Comparison of ENCODE assay signal across 20 cellular contexts in the genomic region with DNA sequence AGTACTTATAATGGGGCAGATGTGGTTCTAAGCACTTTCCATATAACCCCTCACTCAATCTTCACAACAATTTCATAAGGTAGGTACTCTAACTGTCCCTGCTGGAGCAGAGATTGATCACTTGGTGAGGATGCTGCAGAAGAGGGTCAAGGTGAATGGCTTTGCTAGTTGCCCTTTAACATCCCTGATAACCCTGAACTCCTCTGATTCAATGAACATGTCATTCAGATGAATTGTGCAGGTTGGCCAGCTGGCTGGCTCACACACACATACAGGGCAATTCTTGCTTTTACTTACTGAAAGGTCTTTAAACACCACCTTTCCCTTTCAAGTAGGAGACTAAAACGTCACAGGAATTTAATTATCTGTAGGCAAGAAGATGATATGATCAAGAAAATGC.
DNase-seq lines count a peak whose midpoint lies in the region; ATAC-seq and TF ChIP-seq lines count a peak whose summit lies in the region.
"Had no signal": no experiment of that assay in that cellular context is flagged by ENCODE, and none has a peak within 500 bp of the region (broad histone marks: within the 10 kb centered on the region; RNA-seq: fewer than 3 reads in every experiment).

No MANE protein-coding gene starts in this region.

- no peak for TF ChIP-seq CTCF in CD4-positive, alpha-beta T cell (IDR thresholded peaks at IDR 0.05)

- no peaks in the 10 kb centered on the region for H3K27me3 ChIP-seq in CD4-positive, alpha-beta T cell (ENCODE audit: control insufficient read depth, insufficient read depth, low read length)
- no peaks in the 10 kb centered on the region for H3K27me3 ChIP-seq in naive thymus-derived CD4-positive, alpha-beta T cell (ENCODE audit: control insufficient read depth in 2 of 2, insufficient read depth in 2 of 2, low read length in 2 of 2)
- H3K27me3 ChIP-seq: BLaER1 had no signal

- ATAC-seq in activated CD4-positive, alpha-beta T cell treated with anti-CD3 and anti-CD28 coated beads for 36 hours: peak; percentile 33
- peak in 1 of 2 donors; percentile 21 for ATAC-seq in activated T-cell treated with anti-CD3 and anti-CD28 coated beads, Interleukin-2, amount 50 U/mL, for 72 hours (replicated peaks in 1 of 2)
- no peak for ATAC-seq in CD4-positive, alpha-beta T cell (ENCODE audit: poor library complexity)
- no peak for ATAC-seq in naive thymus-derived CD4-positive, alpha-beta T cell
- ATAC-seq: GM23338, HCT116 had no signal

- H3K27me3 Mint-ChIP-seq in activated CD4-positive, alpha-beta T cell treated with anti-CD3 and anti-CD28 coated beads for 36 hours: no peaks in the 10 kb centered on the region
- H3K27me3 Mint-ChIP-seq in activated CD4-positive, alpha-beta T cell treated with anti-CD3 and anti-CD28 coated beads, Interleukin-2, amount 10 ng/mL, durations not matched to agents 7 days and 5 days: no peaks in the 10 kb centered on the region
- H3K27me3 Mint-ChIP-seq in activated T-cell treated with anti-CD3 and anti-CD28 coated beads, Interleukin-2, amount 50 U/mL, for 72 hours (ENCODE audit: low read depth): no peaks in the 10 kb centered on the region
- no peaks in the 10 kb centered on the region for H3K27me3 Mint-ChIP-seq in CD4-positive, alpha-beta T cell
- no peaks in the 10 kb centered on the region for H3K27me3 Mint-ChIP-seq in naive thymus-derived CD4-positive, alpha-beta T cell
- H3K27me3 Mint-ChIP-seq: B cell; CD4-positive, CD25-positive, alpha-beta regulatory T cell had no signal

- no peak overlapping the region for H3K4me3 Mint-ChIP-seq in activated CD4-positive, alpha-beta T cell treated with anti-CD3 and anti-CD28 coated beads for 36 hours
- no peak overlapping the region for H3K4me3 Mint-ChIP-seq in activated CD4-positive, alpha-beta T cell treated with anti-CD3 and anti-CD28 coated beads, Interleukin-2, amount 10 ng/mL, durations not matched to agents 7 days and 5 days
- H3K4me3 Mint-ChIP-seq in activated T-cell treated with anti-CD3 and anti-CD28 coated beads, Interleukin-2, amount 50 U/mL, for 72 hours: no peak overlapping the region
- H3K4me3 Mint-ChIP-seq in CD4-positive, alpha-beta T cell: no peak overlapping the region
- peak overlapping the region in 7 of 10 donors; percentile 10 to 61 (median 45) for H3K4me3 Mint-ChIP-seq in naive thymus-derived CD4-positive, alpha-beta T cell
- H3K4me3 Mint-ChIP-seq: B cell; CD8-positive, alpha-beta memory T cell; GM23338; H9 had no signal

- no peak overlapping the region for H3K27ac Mint-ChIP-seq in activated CD4-positive, alpha-beta T cell treated with anti-CD3 and anti-CD28 coated beads for 36 hours
- H3K27ac Mint-ChIP-seq in activated CD4-positive, alpha-beta T cell treated with anti-CD3 and anti-CD28 coated beads, Interleukin-2, amount 10 ng/mL, durations not matched to agents 7 days and 5 days: no peak overlapping the region
- H3K27ac Mint-ChIP-seq in activated T-cell treated with anti-CD3 and anti-CD28 coated beads, Interleukin-2, amount 50 U/mL, for 72 hours: peak overlapping the region; percentile 47
- peak overlapping the region; percentile 27 for H3K27ac Mint-ChIP-seq in CD4-positive, alpha-beta T cell
- H3K27ac Mint-ChIP-seq in naive thymus-derived CD4-positive, alpha-beta T cell: peak overlapping the region in 8 of 9 donors; percentile 52 to 91 (median 70)
- H3K27ac Mint-ChIP-seq: B cell; CD8-positive, alpha-beta memory T cell; GM23338; H9 had no signal

- no peak overlapping the region for H3K27ac ChIP-seq in CD4-positive, alpha-beta T cell (ENCODE audit: low read depth, low read length)
- H3K27ac ChIP-seq in naive thymus-derived CD4-positive, alpha-beta T cell (ENCODE audit: low read depth, low read length): no peak overlapping the region
- H3K27ac ChIP-seq: 22Rv1, BLaER1, C4-2B had no signal

- CTCF ChIA-PET in activated CD4-positive, alpha-beta T cell treated with anti-CD3 and anti-CD28 coated beads for 36 hours (lab: Charles Lee): interaction anchor here (0.6 to 1.6 kb wide), 2 partner anchors 10 to 362 kb away, joined by 3 to 4 read pairs; no protein-coding TSS in a partner anchor
- CTCF ChIA-PET in activated CD4-positive, alpha-beta T cell treated with anti-CD3 and anti-CD28 coated beads, Interleukin-2, amount 10 ng/mL, durations not matched to agents 7 days and 5 days (lab: Charles Lee): interaction anchor here (0.6 to 1.0 kb wide), 2 partner anchors 14 to 1039 kb away, joined by 4 read pairs; no protein-coding TSS in a partner anchor
- CTCF ChIA-PET in CD4-positive, alpha-beta T cell (lab: Charles Lee): no interaction called here
- CTCF ChIA-PET in naive thymus-derived CD4-positive, alpha-beta T cell (lab: Charles Lee): no interaction called here

- peaks cover 0 to 29% of the 10 kb centered on the region in 2 donors for H3K4me1 ChIP-seq in naive thymus-derived CD4-positive, alpha-beta T cell (ENCODE audit: control insufficient read depth in 2 of 2, insufficient read depth in 2 of 2, low read length in 2 of 2)
- H3K4me1 ChIP-seq: BLaER1 had no signal

- no peaks in the 10 kb centered on the region for H3K9me3 ChIP-seq in CD4-positive, alpha-beta T cell (ENCODE audit: control insufficient read depth, low read length)
- H3K9me3 ChIP-seq in naive thymus-derived CD4-positive, alpha-beta T cell (ENCODE audit: control insufficient read depth in 2 of 3, low read length in 3 of 3): no peaks in the 10 kb centered on the region
- H3K9me3 ChIP-seq: BLaER1 had no signal

- no peak overlapping the region for H3K4me3 ChIP-seq in naive thymus-derived CD4-positive, alpha-beta T cell (ENCODE audit: low read length)
- H3K4me3 ChIP-seq: BLaER1, GM23338 had no signal

- POLR2A ChIA-PET in activated CD4-positive, alpha-beta T cell treated with anti-CD3 and anti-CD28 coated beads for 36 hours (lab: Charles Lee): no interaction called here
- POLR2A ChIA-PET in activated CD4-positive, alpha-beta T cell treated with anti-CD3 and anti-CD28 coated beads, Interleukin-2, amount 10 ng/mL, durations not matched to agents 7 days and 5 days (lab: Charles Lee): no interaction called here
- POLR2A ChIA-PET in CD4-positive, alpha-beta T cell (lab: Charles Lee): no interaction called here
- POLR2A ChIA-PET in naive thymus-derived CD4-positive, alpha-beta T cell (lab: Charles Lee): no interaction called here

- no peak for DNase-seq in activated CD4-positive, alpha-beta T cell treated with anti-CD3 and anti-CD28 coated beads for 36 hours
- no peak for DNase-seq in activated CD4-positive, alpha-beta T cell treated with anti-CD3 and anti-CD28 coated beads, Interleukin-2, amount 10 ng/mL, durations not matched to agents 7 days and 5 days
- DNase-seq in activated T-cell treated with anti-CD3 and anti-CD28 coated beads, Interleukin-2, amount 50 U/mL, for 72 hours: no peak
- no peak for DNase-seq in activated T-cell treated with anti-CD3 and anti-CD28 coated beads, Interleukin-2, amount 50 U/mL, for 48 hours
- no peak for DNase-seq in CD4-positive, alpha-beta T cell
- no peak for DNase-seq in naive thymus-derived CD4-positive, alpha-beta T cell
- no peak for DNase-seq in activated effector memory CD4-positive, alpha-beta T cell treated with anti-CD3 and anti-CD28 coated beads, Interleukin-2, amount 50 U/mL, for 16 hours
- DNase-seq: Calu3; CD4-positive, CD25-positive, alpha-beta regulatory T cell; CD8-positive, alpha-beta memory T cell; DMS53; DMS79 treated with DMSO at 0.1 percent for 48 hours; GF-D8; H9 had no signal

- peaks cover 3% of the 10 kb centered on the region for H3K9me3 Mint-ChIP-seq in activated CD4-positive, alpha-beta T cell treated with anti-CD3 and anti-CD28 coated beads for 36 hours (ENCODE audit: low read depth)
- peaks cover 17% of the 10 kb centered on the region for H3K9me3 Mint-ChIP-seq in activated CD4-positive, alpha-beta T cell treated with anti-CD3 and anti-CD28 coated beads, Interleukin-2, amount 10 ng/mL, durations not matched to agents 7 days and 5 days
- H3K9me3 Mint-ChIP-seq in activated T-cell treated with anti-CD3 and anti-CD28 coated beads, Interleukin-2, amount 50 U/mL, for 72 hours: peaks cover 0 to 4% of the 10 kb centered on the region in 2 donors
- peaks cover 5% of the 10 kb centered on the region for H3K9me3 Mint-ChIP-seq in CD4-positive, alpha-beta T cell
- peaks cover 0 to 30% (median 3%) of the 10 kb centered on the region in 11 donors for H3K9me3 Mint-ChIP-seq in naive thymus-derived CD4-positive, alpha-beta T cell
- H3K9me3 Mint-ChIP-seq: CD8-positive, alpha-beta memory T cell; GM23338; H9 had no signal

- peaks cover 20% of the 10 kb centered on the region for H3K36me3 Mint-ChIP-seq in activated CD4-positive, alpha-beta T cell treated with anti-CD3 and anti-CD28 coated beads for 36 hours (ENCODE audit: low read depth)
- peaks cover 61% of the 10 kb centered on the region for H3K36me3 Mint-ChIP-seq in activated CD4-positive, alpha-beta T cell treated with anti-CD3 and anti-CD28 coated beads, Interleukin-2, amount 10 ng/mL, durations not matched to agents 7 days and 5 days (ENCODE audit: low read depth)
- peaks cover 3 to 13% of the 10 kb centered on the region in 2 donors for H3K36me3 Mint-ChIP-seq in activated T-cell treated with anti-CD3 and anti-CD28 coated beads, Interleukin-2, amount 50 U/mL, for 72 hours (ENCODE audit: insufficient read depth in 2 of 2)
- H3K36me3 Mint-ChIP-seq in CD4-positive, alpha-beta T cell (ENCODE audit: low read depth): peaks cover 49% of the 10 kb centered on the region
- peaks cover 8 to 73% (median 60%) of the 10 kb centered on the region in 5 donors for H3K36me3 Mint-ChIP-seq in naive thymus-derived CD4-positive, alpha-beta T cell

- intact Hi-C loops in activated CD4-positive, alpha-beta T cell treated with anti-CD3 and anti-CD28 coated beads for 36 hours (cut with DNase I, micrococcal nuclease): no loop called here
- intact Hi-C loops in CD4-positive, alpha-beta T cell (cut with DNase I, micrococcal nuclease): no loop called here
- intact Hi-C loops in naive thymus-derived CD4-positive, alpha-beta T cell (cut with micrococcal nuclease): loop anchor here in 1 of 2 donors (1.0 kb wide), 2 partner anchors 9 to 10 kb away; no protein-coding TSS in a partner anchor

- peaks cover 41% of the 10 kb centered on the region for H3K4me1 Mint-ChIP-seq in activated CD4-positive, alpha-beta T cell treated with anti-CD3 and anti-CD28 coated beads for 36 hours
- H3K4me1 Mint-ChIP-seq in activated CD4-positive, alpha-beta T cell treated with anti-CD3 and anti-CD28 coated beads, Interleukin-2, amount 10 ng/mL, durations not matched to agents 7 days and 5 days: peaks cover 30% of the 10 kb centered on the region
- H3K4me1 Mint-ChIP-seq in activated T-cell treated with anti-CD3 and anti-CD28 coated beads, Interleukin-2, amount 50 U/mL, for 72 hours (ENCODE audit: low read depth): peaks cover 40% of the 10 kb centered on the region
- peaks cover 69% of the 10 kb centered on the region for H3K4me1 Mint-ChIP-seq in CD4-positive, alpha-beta T cell (ENCODE audit: low read depth)
- peaks cover 20 to 87% (median 79%) of the 10 kb centered on the region in 7 donors for H3K4me1 Mint-ChIP-seq in naive thymus-derived CD4-positive, alpha-beta T cell
- H3K4me1 Mint-ChIP-seq: B cell, GM23338, H9 had no signal

- H3K36me3 ChIP-seq in naive thymus-derived CD4-positive, alpha-beta T cell (ENCODE audit: control insufficient read depth in 2 of 3, insufficient read depth in 3 of 3, low read length in 3 of 3): no peaks in the 10 kb centered on the region
- H3K36me3 ChIP-seq: BLaER1 had no signal

Comparison
In these comparisons a context has a peak if more than half of its experiments do, and no peak if none do; other contexts are left out.
1. H3K27ac Mint-ChIP-seq: peak in activated T-cell treated with anti-CD3 and anti-CD28 coated beads, Interleukin-2, amount 50 U/mL, for 72 hours (single experiment), CD4-positive, alpha-beta T cell (single experiment) and naive thymus-derived CD4-positive, alpha-beta T cell (8 of 9); none in activated CD4-positive, alpha-beta T cell treated with anti-CD3 and anti-CD28 coated beads for 36 hours (single experiment) and activated CD4-positive, alpha-beta T cell treated with anti-CD3 and anti-CD28 coated beads, Interleukin-2, amount 10 ng/mL, durations not matched to agents 7 days and 5 days (single experiment).
2. H3K4me3 Mint-ChIP-seq: peak in naive thymus-derived CD4-positive, alpha-beta T cell (7 of 10); none in activated CD4-positive, alpha-beta T cell treated with anti-CD3 and anti-CD28 coated beads for 36 hours (single experiment), activated CD4-positive, alpha-beta T cell treated with anti-CD3 and anti-CD28 coated beads, Interleukin-2, amount 10 ng/mL, durations not matched to agents 7 days and 5 days (single experiment), activated T-cell treated with anti-CD3 and anti-CD28 coated beads, Interleukin-2, amount 50 U/mL, for 72 hours (0 of 2) and CD4-positive, alpha-beta T cell (single experiment).
3. CTCF ChIA-PET loops: an anchor here in activated CD4-positive, alpha-beta T cell treated with anti-CD3 and anti-CD28 coated beads for 36 hours (0.6 to 1.6 kb wide) and activated CD4-positive, alpha-beta T cell treated with anti-CD3 and anti-CD28 coated beads, Interleukin-2, amount 10 ng/mL, durations not matched to agents 7 days and 5 days (0.6 to 1.0 kb wide); none called in CD4-positive, alpha-beta T cell and naive thymus-derived CD4-positive, alpha-beta T cell.